ENCODE assay signal across 1 cellular context in genomic region chr14:73458219-73458976, GRCh38.
TF ChIP-seq lines count a peak whose summit lies in the region.

TSS of gene NUMB (minus strand) at chr14:73458546. CDS start at chr14:73355751, 102,795 bp downstream.

TF ChIP-seq in HEK293, 187 proteins besides CTCF, POLR2A, EP300 and RAD21 (continued from another document):
- TF ChIP-seq ZFP69B (tag by site-specific recombination; IDR thresholded peaks at IDR 0.05) (no peak), PATZ1 (tag by site-specific recombination; IDR thresholded peaks at IDR 0.05) (peak; percentile 69), ZFHX2 (tag by site-specific recombination; conservative IDR thresholded peaks at IDR 0.05) (peak; percentile 90), EGR2 (tag by site-specific recombination; IDR thresholded peaks at IDR 0.05; ENCODE audit: low read depth) (peak; percentile 70), SP2 (tag by site-specific recombination; IDR thresholded peaks at IDR 0.05) (peak; percentile 98), PBX3 (CRISPR knock-in tag; IDR thresholded peaks at IDR 0.05) (peak; percentile 98), ZNF660 (tag by site-specific recombination; IDR thresholded peaks at IDR 0.05) (0 out of 2 replicates have a peak, but pooled peaks have one; percentile 12), ZSCAN30 (tag by site-specific recombination; IDR thresholded peaks at IDR 0.05) (0 out of 2 replicates have a peak, but pooled peaks have one; percentile 14)
